Comparison of ENCODE assay signal across 1 cellular context in genomic region chr19:33445752-33446070, GRCh38.
TF ChIP-seq lines count a peak whose summit lies in the region.

No MANE protein-coding gene starts in this region.

TF ChIP-seq in WTC11, 78 proteins besides CTCF, POLR2A, EP300 and RAD21 (continued from another document):
- no peak for TF ChIP-seq ERG (CRISPR knock-in tag; IDR thresholded peaks at IDR 0.05)
